In the genomic region with DNA sequence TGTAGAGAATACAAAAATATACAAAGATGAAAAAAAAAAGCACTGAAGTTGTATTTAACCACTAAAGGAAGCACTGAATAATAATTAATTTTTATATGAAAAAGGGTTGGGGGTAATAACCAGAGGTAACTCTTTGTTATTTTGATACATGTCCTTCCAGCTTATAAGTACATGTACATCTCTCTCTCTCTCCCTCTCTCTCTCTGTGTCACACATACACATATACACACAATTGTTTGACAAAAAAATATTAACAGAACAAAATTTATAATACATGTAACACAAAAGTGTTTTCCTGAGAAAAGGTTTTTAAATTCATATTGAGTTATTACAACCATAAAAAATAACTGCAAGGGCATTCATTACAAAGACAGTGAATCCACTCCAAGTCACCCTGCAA, we compare ENCODE assay signal across 10 cellular contexts. TPM values are rescaled to one million over a fixed set of nuclear protein-coding genes. Genes with fewer than 3 reads are reported as not detected.
DNase-seq lines count a peak whose midpoint lies in the region; ATAC-seq and TF ChIP-seq lines count a peak whose summit lies in the region.
"Had no signal": no experiment of that assay in that cellular context is flagged by ENCODE, and none has a peak within 500 bp of the region (broad histone marks: within the 10 kb centered on the region; RNA-seq: fewer than 3 reads in every experiment).

No MANE protein-coding gene starts in this region.

- H3K79me2 ChIP-seq in DND-41 (ENCODE audit: insufficient read depth, low read length) = peaks cover 92% of the 10 kb centered on the region

- no peaks in the 10 kb centered on the region for H3K27me3 Mint-ChIP-seq in chondrocyte (ENCODE audit: low read depth)

- peaks cover 36% of the 10 kb centered on the region for H3K36me3 ChIP-seq in DND-41 (ENCODE audit: insufficient read depth, low read length)
- no peaks in the 10 kb centered on the region for H3K36me3 ChIP-seq in psoas muscle (ENCODE audit: insufficient read depth in 1 of 2, low read depth in 1 of 2)
- H3K36me3 ChIP-seq in MG63 = peaks cover 7% of the 10 kb centered on the region; the same call in 1 of the 2 replicates

- H3K9me3 ChIP-seq in DND-41 (ENCODE audit: insufficient read depth, low read length, severe bottlenecking) (no peaks in the 10 kb centered on the region), psoas muscle (no peaks in the 10 kb centered on the region), MG63 (no peaks in the 10 kb centered on the region)

- peak overlapping the region; percentile 97 for H3K27ac Mint-ChIP-seq in chondrocyte (ENCODE audit: unreplicated experiment)

- intact Hi-C loops in psoas muscle (cut with DNase I) = no loop called here

- H3K9me3 Mint-ChIP-seq in chondrocyte (ENCODE audit: low read depth) = no peaks in the 10 kb centered on the region

- H3K4me1 Mint-ChIP-seq in chondrocyte (ENCODE audit: low read depth) = peaks cover 81% of the 10 kb centered on the region

- H3K27ac ChIP-seq in DND-41 (ENCODE audit: low read length) (peak overlapping the region; percentile 97), psoas muscle (peak overlapping the region; percentile 51)
- H3K27ac ChIP-seq: epithelial cell of prostate had no signal

- H3K4me3 Mint-ChIP-seq in chondrocyte (ENCODE audit: unreplicated experiment) = peak overlapping the region; percentile 62

- H3K9ac ChIP-seq in DND-41 (ENCODE audit: low read depth, low read length) = peak overlapping the region; percentile 75
- H3K9ac ChIP-seq: parathyroid adenoma had no signal

- H3K4me1 ChIP-seq in DND-41 (ENCODE audit: insufficient read depth, low read length) (peaks cover 83% of the 10 kb centered on the region), psoas muscle (no peaks in the 10 kb centered on the region)

- no peaks in the 10 kb centered on the region for H4K20me1 ChIP-seq in DND-41 (ENCODE audit: insufficient read depth, low read length)

- peak overlapping the region; percentile 51 for H2AFZ ChIP-seq in DND-41 (ENCODE audit: low read depth, low read length)
- H2AFZ ChIP-seq: parathyroid adenoma had no signal

- no peaks in the 10 kb centered on the region for H3K36me3 Mint-ChIP-seq in chondrocyte (ENCODE audit: low read depth)

- H3K4me2 ChIP-seq in DND-41 (ENCODE audit: insufficient read depth, low read length) = peak overlapping the region; percentile 80

- peak; percentile 17; the same call in 2 of the 3 replicates for ATAC-seq in DND-41 (ENCODE audit: insufficient read depth, low read depth)
- no peak for ATAC-seq in psoas muscle
- ATAC-seq in HG03196 (IDR thresholded peaks at IDR 0.05; ENCODE audit: unreplicated experiment) = no peak

- H3K27me3 ChIP-seq in DND-41 (ENCODE audit: insufficient read depth, low read length, poor library complexity) = no peaks in the 10 kb centered on the region
- H3K27me3 ChIP-seq in psoas muscle (ENCODE audit: insufficient read depth in 3 of 3, low read length in 2 of 3) = no peaks in the 10 kb centered on the region
- no peaks in the 10 kb centered on the region for H3K27me3 ChIP-seq in MG63

- DNase-seq in DND-41 (no peak), Kasumi-1 (lab: John Stamatoyannopoulos, UW) (peak; percentile 53 to 77), chondrocyte (ENCODE audit: low spot score) (no peak), psoas muscle (no peak), inferior parietal cortex (ENCODE audit: extremely low spot score) (no peak), H4 (ENCODE audit: low spot score) (no peak), MG63 (no peak)

- peak overlapping the region; percentile 3 to 48; a peak in 3 of 4 replicates for H3K4me3 ChIP-seq in DND-41 (ENCODE audit: low read depth in 1 of 2, low read length in 2 of 2)
- H3K4me3 ChIP-seq in psoas muscle = peak overlapping the region; percentile 25
- H3K4me3 ChIP-seq in MG63 = no peak overlapping the region

- TF ChIP-seq CTCF in DND-41 (IDR thresholded peaks at IDR 0.05; ENCODE audit: borderline replicate concordance, extremely low read depth, low read length, poor library complexity, severe bottlenecking) (no peak), chondrocyte (IDR thresholded peaks at IDR 0.05) (no peak), psoas muscle (IDR thresholded peaks at IDR 0.05) (no peak)

RNA-seq across cellular contexts. Expression of a gene that starts 4.6 kb away (rescaled TPM):
- total RNA-seq in chondrocyte (60.0 to 68.9 TPM (median 61.8 TPM) in 3 replicates), psoas muscle (10 to 100 TPM in 1 of 4 donors, 1 to 10 TPM in 3; 6.2 to 10.0 (median 8.0) TPM)
- 1 to 10 TPM; 3.4 to 3.9 (median 3.4) TPM for polyA plus RNA-seq in psoas muscle
- 6.3 and 7.3 TPM in 2 replicates for total RNA-seq in H4 (2014; rRNA removed; shearing (Covaris generic))
- 4.3 and 4.6 TPM in 2 replicates for total RNA-seq in MG63 (2014; rRNA removed; shearing (Covaris generic); ENCODE audit: low replicate concordance)

Comparison
In these comparisons a context has a peak if more than half of its experiments do, and no peak if none do; other contexts are left out.
1. DNase-seq: peak in Kasumi-1 (2 of 2); none in DND-41 (single experiment), chondrocyte (single experiment), psoas muscle (0 of 2), inferior parietal cortex (single experiment), H4 (single experiment) and MG63 (single experiment).